Comparison of ENCODE assay signal across 18 cellular contexts in genomic region chr1:36858981-36859380, GRCh38.
DNase-seq lines count a peak whose midpoint lies in the region; ATAC-seq and TF ChIP-seq lines count a peak whose summit lies in the region.
"Had no signal": no experiment of that assay in that cellular context is flagged by ENCODE, and none has a peak within 500 bp of the region (broad histone marks: within the 10 kb centered on the region; RNA-seq: fewer than 3 reads in every experiment).

No MANE protein-coding gene starts in this region.

- no peaks in the 10 kb centered on the region for H3K36me3 Mint-ChIP-seq in neural progenitor cell
- H3K36me3 Mint-ChIP-seq in activated T-helper 17 cell treated with anti-CD3 and anti-CD28 coated beads, Interleukin-2, amount 50 U/mL, for 72 hours (ENCODE audit: low read depth): no peaks in the 10 kb centered on the region
- H3K36me3 Mint-ChIP-seq: CD8-positive, alpha-beta T cell had no signal

- H2AFZ ChIP-seq in neural progenitor cell (replicated peaks): no peak overlapping the region
- no peak overlapping the region for H2AFZ ChIP-seq in osteoblast (ENCODE audit: low read length)

- no peaks in the 10 kb centered on the region for H3K9me3 Mint-ChIP-seq in neural progenitor cell
- H3K9me3 Mint-ChIP-seq in activated T-helper 17 cell treated with anti-CD3 and anti-CD28 coated beads, Interleukin-2, amount 50 U/mL, for 72 hours: no peaks in the 10 kb centered on the region
- H3K9me3 Mint-ChIP-seq: CD4-positive, alpha-beta T cell; CD8-positive, alpha-beta T cell had no signal

- H3K36me3 ChIP-seq in neural progenitor cell: no peaks in the 10 kb centered on the region
- H3K36me3 ChIP-seq in osteoblast (ENCODE audit: insufficient read depth, low read length): no peaks in the 10 kb centered on the region
- H3K36me3 ChIP-seq: BLaER1 treated with 17β-estradiol and CSF1 and Interleukin-3, amounts not matched to agents 10 nM and 100 nM had no signal

- H3K9me3 ChIP-seq in neural progenitor cell (ENCODE audit: low read depth) (no peaks in the 10 kb centered on the region), osteoblast (ENCODE audit: low read depth, low read length) (no peaks in the 10 kb centered on the region)
- H3K9me3 ChIP-seq: A549; BLaER1 treated with 17β-estradiol and CSF1 and Interleukin-3, amounts not matched to agents 10 nM and 100 nM; Caco-2 had no signal

- peak; percentile 87 for DNase-seq in NCI-H510A (lab: John Stamatoyannopoulos, UW)
- DNase-seq in NCI-H510A treated with DMSO at 0.1 percent for 48 hours (lab: John Stamatoyannopoulos, UW): no peak
- no peak for DNase-seq in neural progenitor cell (ENCODE audit: low spot score)
- peak; percentile 41 for DNase-seq in osteoblast (ENCODE audit: insufficient read length, low spot score, missing footprints)
- no peak for DNase-seq in cardiac septum (ENCODE audit: low spot score)
- DNase-seq: AML-193; Caco-2; Calu3; CD4-positive, alpha-beta T cell; CD8-positive, alpha-beta T cell; DMS79 treated with DMSO at 0.1 percent for 48 hours; GF-D8 had no signal

- no peak overlapping the region for H3K27ac ChIP-seq in neural progenitor cell
- no peak overlapping the region for H3K27ac ChIP-seq in osteoblast (ENCODE audit: low read depth, low read length)
- H3K27ac ChIP-seq: 22Rv1; A549; BLaER1 treated with 17β-estradiol and CSF1 and Interleukin-3, amounts not matched to agents 10 nM and 100 nM; C4-2B had no signal

- no peak overlapping the region for H3K9ac ChIP-seq in neural progenitor cell
- H3K9ac ChIP-seq: BLaER1 treated with 17β-estradiol and CSF1 and Interleukin-3, amounts not matched to agents 10 nM and 100 nM had no signal

- no peaks in the 10 kb centered on the region for H4K20me1 ChIP-seq in neural progenitor cell (ENCODE audit: low read depth)
- H4K20me1 ChIP-seq in osteoblast (ENCODE audit: insufficient read depth, low read length): no peaks in the 10 kb centered on the region
- H4K20me1 ChIP-seq: BLaER1 treated with 17β-estradiol and CSF1 and Interleukin-3, amounts not matched to agents 10 nM and 100 nM had no signal

- peaks cover 14% of the 10 kb centered on the region for H3K4me1 ChIP-seq in neural progenitor cell
- H3K4me1 ChIP-seq in osteoblast (ENCODE audit: insufficient read depth, low read length): no peaks in the 10 kb centered on the region
- H3K4me1 ChIP-seq: A549; BLaER1 treated with 17β-estradiol and CSF1 and Interleukin-3, amounts not matched to agents 10 nM and 100 nM; Caco-2 had no signal

- H3K4me3 ChIP-seq in neural progenitor cell (no peak overlapping the region), osteoblast (ENCODE audit: insufficient read depth, low read length) (no peak overlapping the region)
- H3K4me3 ChIP-seq: A549; BLaER1 treated with 17β-estradiol and CSF1 and Interleukin-3, amounts not matched to agents 10 nM and 100 nM had no signal

- peaks cover 18% of the 10 kb centered on the region for H3K4me1 Mint-ChIP-seq in neural progenitor cell
- H3K4me1 Mint-ChIP-seq in activated T-helper 17 cell treated with anti-CD3 and anti-CD28 coated beads, Interleukin-2, amount 50 U/mL, for 72 hours: no peaks in the 10 kb centered on the region
- H3K4me1 Mint-ChIP-seq: B cell had no signal

- no peak for TF ChIP-seq CTCF in neural progenitor cell (IDR thresholded peaks at IDR 0.05)
- TF ChIP-seq CTCF in osteoblast (IDR thresholded peaks at IDR 0.05; ENCODE audit: extremely low read depth, low read depth, low read length): no peak

- H3K79me2 ChIP-seq in neural progenitor cell (ENCODE audit: low read depth) (no peaks in the 10 kb centered on the region), osteoblast (ENCODE audit: insufficient read depth, low read length) (no peaks in the 10 kb centered on the region)

- peaks cover 15% of the 10 kb centered on the region for H3K27me3 Mint-ChIP-seq in neural progenitor cell (ENCODE audit: insufficient read depth, low read depth)
- peaks cover 29% of the 10 kb centered on the region for H3K27me3 Mint-ChIP-seq in activated T-helper 17 cell treated with anti-CD3 and anti-CD28 coated beads, Interleukin-2, amount 50 U/mL, for 72 hours

- no peak overlapping the region for H3K27ac Mint-ChIP-seq in neural progenitor cell
- H3K27ac Mint-ChIP-seq in activated T-helper 17 cell treated with anti-CD3 and anti-CD28 coated beads, Interleukin-2, amount 50 U/mL, for 72 hours: no peak overlapping the region
- H3K27ac Mint-ChIP-seq: B cell; CD4-positive, alpha-beta T cell; CD8-positive, alpha-beta T cell had no signal

- no peaks in the 10 kb centered on the region for H3K27me3 ChIP-seq in neural progenitor cell
- H3K27me3 ChIP-seq in osteoblast (ENCODE audit: insufficient read depth, low read length): peaks cover 2% of the 10 kb centered on the region
- H3K27me3 ChIP-seq: BLaER1 treated with 17β-estradiol and CSF1 and Interleukin-3, amounts not matched to agents 10 nM and 100 nM had no signal

- no peak for ATAC-seq in activated T-helper 17 cell treated with anti-CD3 and anti-CD28 coated beads, Interleukin-2, amount 50 U/mL, for 72 hours (replicated peaks)
- ATAC-seq: A549; CD8-positive, alpha-beta T cell had no signal

- peak overlapping the region; percentile 24 for H3K4me3 Mint-ChIP-seq in neural progenitor cell
- H3K4me3 Mint-ChIP-seq in activated T-helper 17 cell treated with anti-CD3 and anti-CD28 coated beads, Interleukin-2, amount 50 U/mL, for 72 hours: no peak overlapping the region
- H3K4me3 Mint-ChIP-seq: B cell; CD4-positive, alpha-beta T cell; CD8-positive, alpha-beta T cell had no signal

- intact Hi-C loops in cardiac septum (cut with DNase I): no loop called here

- no peaks in the 10 kb centered on the region for H3F3A ChIP-seq in neural progenitor cell (ENCODE audit: low read depth)

- H3K4me2 ChIP-seq in neural progenitor cell (no peak overlapping the region), osteoblast (ENCODE audit: insufficient read depth, low read length) (no peak overlapping the region)
- H3K4me2 ChIP-seq: A549; BLaER1 treated with 17β-estradiol and CSF1 and Interleukin-3, amounts not matched to agents 10 nM and 100 nM had no signal

Comparison
In these comparisons a context has a peak if more than half of its experiments do, and no peak if none do; other contexts are left out.
1. DNase-seq: peak in NCI-H510A (single experiment) and osteoblast (single experiment); none in NCI-H510A treated with DMSO at 0.1 percent for 48 hours (single experiment), neural progenitor cell (single experiment) and cardiac septum (single experiment).